In genomic region chr10:5413012-5413938, GRCh38 we compare ENCODE assay signal across 8 cellular contexts. TPM values are rescaled to one million over a fixed set of nuclear protein-coding genes. Genes with fewer than 3 reads are reported as not detected.
A peak's percentile ranks its signal among the peaks of the same experiment; 100 is the strongest.
DNase-seq lines count a peak whose midpoint lies in the region; ATAC-seq and TF ChIP-seq lines count a peak whose summit lies in the region.

No MANE protein-coding gene starts in this region.

- DNase-seq in AG08395 (ENCODE audit: low spot score) = peak; percentile 54
- DNase-seq in GM10266 (ENCODE audit: extremely low spot score) = peak; percentile 28
- peak in 1 of 3 donors; percentile 51 for DNase-seq in Peyer's patch
- DNase-seq in fibroblast of gingiva (ENCODE audit: low read depth) = peak; percentile 54
- peak; percentile 5 for DNase-seq in neural crest cell (ENCODE audit: low read depth, low spot score)
- DNase-seq in mucosa of gallbladder (ENCODE audit: low spot score) = no peak

- peak overlapping the region; percentile 56 to 89 (median 68) for H3K4me3 ChIP-seq in Peyer's patch

- peaks cover 8% of the 10 kb centered on the region for H3K27me3 Mint-ChIP-seq in neural crest cell (ENCODE audit: low read depth)

- no peak overlapping the region for H3K27ac Mint-ChIP-seq in neural crest cell (ENCODE audit: unreplicated experiment)

- no peaks in the 10 kb centered on the region for H3K36me3 ChIP-seq in Peyer's patch

- H3K4me1 Mint-ChIP-seq in neural crest cell = peaks cover 9% of the 10 kb centered on the region

- peak overlapping the region in 3 of 4 donors; percentile 33 to 54 (median 36) for H3K27ac ChIP-seq in Peyer's patch

- no peak for ATAC-seq in GM18873 (IDR thresholded peaks at IDR 0.05; ENCODE audit: low FRiP score, unreplicated experiment)
- ATAC-seq in GM18861 (IDR thresholded peaks at IDR 0.05; ENCODE audit: unreplicated experiment) = no peak

- H3K9me3 ChIP-seq in Peyer's patch = peaks cover 0 to 2% (median 0%) of the 10 kb centered on the region in 4 donors

- peaks cover 9% of the 10 kb centered on the region for H3K9me3 Mint-ChIP-seq in neural crest cell

- TF ChIP-seq CTCF in GM10266 (IDR thresholded peaks at IDR 0.05; ENCODE audit: control insufficient read depth, insufficient read depth, low read depth, missing control alignments) (no peak), Peyer's patch (IDR thresholded peaks at IDR 0.05) (no peak), neural crest cell (conservative IDR thresholded peaks at IDR 0.05) (no peak)

- peaks cover 17% of the 10 kb centered on the region for H3K36me3 Mint-ChIP-seq in neural crest cell (ENCODE audit: low read depth)

- H3K4me1 ChIP-seq in Peyer's patch = no peaks in the 10 kb centered on the region

- H3K4me3 Mint-ChIP-seq in neural crest cell = no peak overlapping the region

- no peaks in the 10 kb centered on the region for H3K27me3 ChIP-seq in Peyer's patch

- no peak for TF ChIP-seq POLR2A in Peyer's patch (IDR thresholded peaks at IDR 0.05)

RNA-seq across cellular contexts. Expression of gene NET1, which starts 0.9 kb away (rescaled TPM):
- total RNA-seq in Peyer's patch (100 to 1,000 TPM in 2 of 4 donors, 10 to 100 TPM in 2; 85.0 to 155 (median 122) TPM), neural crest cell (70.2 and 74.2 TPM in 2 replicates), mucosa of gallbladder (85.8 TPM)

RNA-seq across cellular contexts. Expression of gene TUBAL3, which starts 8.6 kb away (rescaled TPM):
- total RNA-seq in Peyer's patch (10 to 100 TPM in 3 of 4 donors, 1 to 10 TPM in 1; 3.3 to 95.4 (median 74.2) TPM), neural crest cell (not detected in 2 replicates), mucosa of gallbladder (0.49 TPM)

RNA-seq across cellular contexts. Expression of gene UCN3, which starts 48.5 kb away (rescaled TPM):
- total RNA-seq in Peyer's patch (1 to 10 TPM in 3 of 4 donors, not detected in 1; 1.4 to 2.6 (median 2.0) TPM), neural crest cell (not detected in 2 replicates), mucosa of gallbladder (0.58 TPM)
